In genomic region chr2:85212846-85213245, GRCh38 we compare ENCODE assay signal across 16 cellular contexts.
DNase-seq lines count a peak whose midpoint lies in the region; ATAC-seq and TF ChIP-seq lines count a peak whose summit lies in the region.
"Had no signal": no experiment of that assay in that cellular context is flagged by ENCODE, and none has a peak within 500 bp of the region (broad histone marks: within the 10 kb centered on the region; RNA-seq: fewer than 3 reads in every experiment).

No MANE protein-coding gene starts in this region.

- H3K36me3 Mint-ChIP-seq in WTC11 (peaks cover 3% of the 10 kb centered on the region; the same call in 1 of the 2 replicates), osteocyte (ENCODE audit: unreplicated experiment) (peaks cover 3% of the 10 kb centered on the region)
- H3K36me3 Mint-ChIP-seq: CD4-positive, alpha-beta memory T cell had no signal

- H3K27me3 ChIP-seq in esophagus muscularis mucosa (no peaks in the 10 kb centered on the region), skeletal muscle tissue (ENCODE audit: control insufficient read depth in 3 of 3, insufficient read depth in 3 of 3, low read length in 3 of 3) (no peaks in the 10 kb centered on the region)
- H3K27me3 ChIP-seq: BE2C had no signal

- DNase-seq in WTC11 (ENCODE audit: low spot score), result no peak
- DNase-seq in esophagus muscularis mucosa (ENCODE audit: extremely low spot score), result no peak
- DNase-seq in osteocyte (ENCODE audit: extremely low spot score, unreplicated experiment), result no peak
- no peak for DNase-seq in superior temporal gyrus (ENCODE audit: extremely low spot score)
- DNase-seq: BE2C; CD4-positive, alpha-beta memory T cell; DMS79; GM23248; H7 had no signal

- CTCF ChIA-PET in WTC11 (lab: Charles Lee), result interaction anchor here (1.0 to 1.1 kb wide), 2 partner anchors 30 to 80 kb away, joined by 3 read pairs; partner anchors contain the start of gene TCF7L1

- H3K4me1 Mint-ChIP-seq in WTC11 (peaks cover 85% of the 10 kb centered on the region), osteocyte (ENCODE audit: unreplicated experiment) (peaks cover 53% of the 10 kb centered on the region)
- H3K4me1 Mint-ChIP-seq: CD4-positive, alpha-beta memory T cell had no signal

- H3K27ac Mint-ChIP-seq in WTC11 (peak overlapping the region; percentile 2), osteocyte (ENCODE audit: unreplicated experiment) (peak overlapping the region; percentile 10)

- TF ChIP-seq CTCF in WTC11 (IDR thresholded peaks at IDR 0.05) (no peak), esophagus muscularis mucosa (IDR thresholded peaks at IDR 0.05) (no peak), osteocyte (IDR thresholded peaks at IDR 0.05) (no peak)

- H3K9me3 ChIP-seq in esophagus muscularis mucosa, result no peaks in the 10 kb centered on the region
- no peaks in the 10 kb centered on the region for H3K9me3 ChIP-seq in skeletal muscle tissue (ENCODE audit: control insufficient read depth in 3 of 3, low read length in 3 of 3)
- H3K9me3 ChIP-seq: A549, BE2C had no signal

- POLR2A ChIA-PET in WTC11 (lab: Charles Lee), result no interaction called here

- H3K9me3 Mint-ChIP-seq in WTC11, result no peaks in the 10 kb centered on the region
- no peaks in the 10 kb centered on the region for H3K9me3 Mint-ChIP-seq in osteocyte (ENCODE audit: unreplicated experiment)
- H3K9me3 Mint-ChIP-seq: CD4-positive, alpha-beta memory T cell had no signal

- TF ChIP-seq EP300 in esophagus muscularis mucosa (IDR thresholded peaks at IDR 0.05), result no peak

- intact Hi-C loops in esophagus muscularis mucosa (cut with DNase I), result no loop called here

- H3K4me3 ChIP-seq in esophagus muscularis mucosa (no peak overlapping the region), skeletal muscle tissue (ENCODE audit: low read length in 3 of 3) (peak overlapping the region in 1 of 3 donors; percentile 29)
- H3K4me3 ChIP-seq: A549, GM12878, GM23248 had no signal

- no peak for TF ChIP-seq POLR2A in esophagus muscularis mucosa (IDR thresholded peaks at IDR 0.05; ENCODE audit: low read depth)

- H3K27ac ChIP-seq in esophagus muscularis mucosa (replicated peaks in 1 of 4), result peak overlapping the region in 3 of 4 donors; percentile 76 to 84 (median 83)
- peak overlapping the region; percentile 92 for H3K27ac ChIP-seq in skeletal muscle tissue (ENCODE audit: low read depth, low read length)
- H3K27ac ChIP-seq: A549, C4-2B, GM23248 had no signal

- H3K27me3 Mint-ChIP-seq in WTC11 (ENCODE audit: low read depth), result no peaks in the 10 kb centered on the region
- H3K27me3 Mint-ChIP-seq in osteocyte (ENCODE audit: unreplicated experiment), result no peaks in the 10 kb centered on the region

- no peak overlapping the region for H3K4me3 Mint-ChIP-seq in WTC11
- H3K4me3 Mint-ChIP-seq in osteocyte (ENCODE audit: unreplicated experiment), result no peak overlapping the region
- H3K4me3 Mint-ChIP-seq: CD4-positive, alpha-beta memory T cell had no signal

- 85% methylated on average over 4 of the region's 4 CpGs for WGBS in esophagus muscularis mucosa

- H3K36me3 ChIP-seq in esophagus muscularis mucosa (no peaks in the 10 kb centered on the region), skeletal muscle tissue (ENCODE audit: control insufficient read depth in 3 of 3, insufficient read depth in 3 of 3, low read length in 3 of 3) (no peaks in the 10 kb centered on the region)
- H3K36me3 ChIP-seq: BE2C had no signal

- no peak for ATAC-seq in WTC11
- no peak for ATAC-seq in GM19324 (IDR thresholded peaks at IDR 0.05; ENCODE audit: low FRiP score, unreplicated experiment)
- no peak for ATAC-seq in GM21576 (IDR thresholded peaks at IDR 0.05; ENCODE audit: unreplicated experiment)
- ATAC-seq: A549, GM12878, HepG2 had no signal

- H3K9ac ChIP-seq in skeletal muscle tissue (ENCODE audit: low read depth in 1 of 3, low read length in 3 of 3), result no peak overlapping the region
- H3K9ac ChIP-seq: GM23248 had no signal

- H3K4me1 ChIP-seq in esophagus muscularis mucosa (peaks cover 41 to 78% (median 69%) of the 10 kb centered on the region in 4 donors), skeletal muscle tissue (ENCODE audit: control insufficient read depth in 3 of 3, insufficient read depth in 3 of 3, low read length in 3 of 3) (peaks cover 26 to 42% (median 41%) of the 10 kb centered on the region in 3 donors)
- H3K4me1 ChIP-seq: A549 had no signal

TF ChIP-seq in WTC11, 78 proteins besides CTCF, POLR2A, EP300 and RAD21:
- TF ChIP-seq ZNF121 (CRISPR knock-in tag; IDR thresholded peaks at IDR 0.05) (no peak), KAT7 (CRISPR knock-in tag; IDR thresholded peaks at IDR 0.05; ENCODE audit: borderline replicate concordance) (no peak), MXD4 (CRISPR knock-in tag; IDR thresholded peaks at IDR 0.05; ENCODE audit: borderline replicate concordance) (no peak), ZNF425 (CRISPR knock-in tag; conservative IDR thresholded peaks at IDR 0.05) (no peak), FOXJ3 (CRISPR knock-in tag; IDR thresholded peaks at IDR 0.05; ENCODE audit: borderline replicate concordance) (no peak), ZNF396 (CRISPR knock-in tag; IDR thresholded peaks at IDR 0.05; ENCODE audit: borderline replicate concordance) (no peak)
